9 cellular contexts compared by ENCODE assay signal in the genomic region with DNA sequence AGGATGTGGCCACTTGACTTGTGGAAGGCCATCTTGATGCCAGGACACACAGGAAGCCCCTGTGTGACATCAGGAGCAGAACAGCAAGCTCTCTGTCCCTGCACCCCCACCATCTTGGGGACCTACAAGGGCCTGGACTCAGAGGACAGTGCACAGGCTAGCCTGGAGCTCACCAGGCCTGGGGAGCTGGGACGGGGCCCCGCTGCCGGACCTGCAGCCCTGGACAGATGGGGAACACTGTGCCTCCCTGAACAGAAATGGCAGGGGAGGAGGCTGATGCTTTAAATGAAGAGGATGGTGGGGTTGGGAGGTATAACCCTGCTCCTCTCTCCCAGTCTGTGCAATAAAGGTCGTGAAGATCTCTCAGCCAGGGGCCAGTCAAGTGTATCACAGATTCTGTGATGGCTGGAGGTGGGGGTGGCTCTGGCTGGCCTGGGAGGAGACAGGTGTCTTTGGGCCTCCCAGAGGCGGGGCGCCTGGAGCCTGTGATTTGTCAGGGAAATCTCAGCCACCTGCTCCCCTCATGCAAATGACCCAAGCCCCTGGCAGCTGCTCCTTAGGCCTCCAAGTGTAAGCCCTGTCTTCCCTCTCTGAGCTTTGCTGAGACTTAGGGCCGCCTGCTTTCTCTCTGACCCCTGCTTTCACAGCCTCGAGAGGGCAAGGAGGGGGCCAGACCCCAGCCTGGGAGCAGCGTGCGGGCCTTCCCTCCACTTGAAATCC. TPM values are rescaled to one million over a fixed set of nuclear protein-coding genes. Genes with fewer than 3 reads are reported as not detected.
DNase-seq lines count a peak whose midpoint lies in the region; ATAC-seq and TF ChIP-seq lines count a peak whose summit lies in the region.
"Had no signal": no experiment of that assay in that cellular context is flagged by ENCODE, and none has a peak within 500 bp of the region (broad histone marks: within the 10 kb centered on the region; RNA-seq: fewer than 3 reads in every experiment).

No MANE protein-coding gene starts in this region.

- peaks cover 23% of the 10 kb centered on the region for H3K4me1 Mint-ChIP-seq in glutamatergic neuron (ENCODE audit: low read depth, unreplicated experiment)

- H3K9me3 Mint-ChIP-seq in glutamatergic neuron (ENCODE audit: unreplicated experiment), result peaks cover 12% of the 10 kb centered on the region

- peak; percentile 30 for DNase-seq in NCI-H1436 treated with DMSO at 0.1 percent for 48 hours (lab: John Stamatoyannopoulos, UW)
- peak; percentile 87 for DNase-seq in glutamatergic neuron
- no peak for DNase-seq in DMS153 treated with DMSO at 0.1 percent for 48 hours (lab: John Stamatoyannopoulos, UW; ENCODE audit: unreplicated experiment)
- no peak for DNase-seq in glomerular visceral epithelial cell (ENCODE audit: extremely low spot score)
- DNase-seq: thyroid gland had no signal

- TF ChIP-seq CTCF in glutamatergic neuron (IDR thresholded peaks at IDR 0.05; ENCODE audit: partially characterized antibody, unreplicated experiment), result no peak

- peaks cover 10% of the 10 kb centered on the region for H3K36me3 Mint-ChIP-seq in glutamatergic neuron (ENCODE audit: unreplicated experiment)

- H3K4me3 Mint-ChIP-seq in glutamatergic neuron (ENCODE audit: unreplicated experiment), result peak overlapping the region; percentile 79

- ATAC-seq in GM21723 (IDR thresholded peaks at IDR 0.05; ENCODE audit: unreplicated experiment) (peak; percentile 85), GM19452 (IDR thresholded peaks at IDR 0.05; ENCODE audit: unreplicated experiment) (no peak), HG03135 (IDR thresholded peaks at IDR 0.05; ENCODE audit: unreplicated experiment) (no peak)

- peaks cover 10% of the 10 kb centered on the region for H3K27me3 Mint-ChIP-seq in glutamatergic neuron (ENCODE audit: unreplicated experiment)

- peak; percentile 36 for TF ChIP-seq POLR2A in GM18526 (IDR thresholded peaks at IDR 0.05; ENCODE audit: extremely low read depth, insufficient read length)

- H3K27ac Mint-ChIP-seq in glutamatergic neuron (ENCODE audit: unreplicated experiment), result peak overlapping the region; percentile 96

RNA-seq across cellular contexts. Expression of gene GNB3, which starts 1.1 kb away (rescaled TPM):
- 45.7 TPM for total RNA-seq in glutamatergic neuron (ENCODE audit: unreplicated experiment)

RNA-seq across cellular contexts. Expression of gene P3H3, which starts 11.4 kb away (rescaled TPM):
- total RNA-seq in glutamatergic neuron (ENCODE audit: unreplicated experiment), result 58.4 TPM

RNA-seq across cellular contexts. Expression of gene CDCA3, which starts 11.4 kb away (rescaled TPM):
- total RNA-seq in glutamatergic neuron (ENCODE audit: unreplicated experiment), result 5.2 TPM

RNA-seq across cellular contexts. Expression of gene USP5, which starts 12.3 kb away (rescaled TPM):
- 141 TPM for total RNA-seq in glutamatergic neuron (ENCODE audit: unreplicated experiment)

RNA-seq across cellular contexts. Expression of gene GPR162, which starts 18.0 kb away (rescaled TPM):
- total RNA-seq in glutamatergic neuron (ENCODE audit: unreplicated experiment), result 145 TPM

Comparison
In these comparisons a context has a peak if more than half of its experiments do, and no peak if none do; other contexts are left out.
1. DNase-seq: peak in NCI-H1436 treated with DMSO at 0.1 percent for 48 hours (single experiment) and glutamatergic neuron (single experiment); none in DMS153 treated with DMSO at 0.1 percent for 48 hours (single experiment) and glomerular visceral epithelial cell (single experiment).